8 cellular contexts compared by ENCODE assay signal in the genomic region with DNA sequence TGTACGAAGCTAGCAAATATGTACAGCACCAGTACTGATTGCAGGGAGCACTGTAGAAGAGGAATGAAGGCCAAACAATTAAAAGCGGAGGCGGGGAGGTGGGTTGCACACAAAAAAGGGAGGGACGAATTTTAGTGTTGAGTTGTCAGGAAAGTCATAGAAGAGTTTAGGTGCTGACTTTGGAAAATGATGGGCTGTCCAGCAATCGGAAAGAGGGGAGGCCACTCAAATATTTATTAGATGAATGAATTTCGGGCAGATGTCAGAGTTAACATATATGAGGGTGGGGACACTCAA. TPM values are rescaled to one million over a fixed set of nuclear protein-coding genes. Genes with fewer than 3 reads are reported as not detected.
DNase-seq lines count a peak whose midpoint lies in the region; ATAC-seq, FAIRE-seq and TF ChIP-seq lines count a peak whose summit lies in the region.

No MANE protein-coding gene starts in this region.

- no peak for ATAC-seq in stimulated activated memory B cell treated with anti-CD40 and anti-IgM and Interleukin-4, amounts not matched to agents 10 μg/mL and 1 μg/mL and 100 μg/mL, for 72 hours

- no peaks in the 10 kb centered on the region for H3K36me3 ChIP-seq in iPS-18a (ENCODE audit: control insufficient read depth, low read depth, low read length)

- TF ChIP-seq CTCF in HL-60 (IDR thresholded peaks at IDR 0.05; ENCODE audit: insufficient read depth, low read length) (no peak), D721Med (IDR thresholded peaks at IDR 0.05; ENCODE audit: insufficient read depth, missing control alignments) (no peak)

- peak overlapping the region; percentile 94 for H3K27ac Mint-ChIP-seq in activated T-helper 2 cell treated with anti-CD3 and anti-CD28 coated beads, Interferon-gamma antibody, Interleukin-2, Interleukin-4, amounts not matched to agents 10 μg/mL and 5 μg/mL and 100 μg/mL, durations not matched to agents 14 hours and 24 hours and 36 hours
- H3K27ac Mint-ChIP-seq in stimulated activated memory B cell treated with anti-CD40 and anti-IgM and Interleukin-4, amounts not matched to agents 10 μg/mL and 1 μg/mL and 100 μg/mL, for 72 hours: peak overlapping the region; percentile 98

- no peaks in the 10 kb centered on the region for H3K9me3 ChIP-seq in iPS-18a (ENCODE audit: control insufficient read depth, low read depth, low read length)

- H3K27me3 Mint-ChIP-seq in activated T-helper 2 cell treated with anti-CD3 and anti-CD28 coated beads, Interferon-gamma antibody, Interleukin-2, Interleukin-4, amounts not matched to agents 10 μg/mL and 5 μg/mL and 100 μg/mL, durations not matched to agents 14 hours and 24 hours and 36 hours (ENCODE audit: low read depth): no peaks in the 10 kb centered on the region
- H3K27me3 Mint-ChIP-seq in stimulated activated memory B cell treated with anti-CD40 and anti-IgM and Interleukin-4, amounts not matched to agents 10 μg/mL and 1 μg/mL and 100 μg/mL, for 72 hours: no peaks in the 10 kb centered on the region

- H3K4me1 Mint-ChIP-seq in activated T-helper 2 cell treated with anti-CD3 and anti-CD28 coated beads, Interferon-gamma antibody, Interleukin-2, Interleukin-4, amounts not matched to agents 10 μg/mL and 5 μg/mL and 100 μg/mL, durations not matched to agents 14 hours and 24 hours and 36 hours (ENCODE audit: low read depth): peaks cover 29% of the 10 kb centered on the region
- H3K4me1 Mint-ChIP-seq in stimulated activated memory B cell treated with anti-CD40 and anti-IgM and Interleukin-4, amounts not matched to agents 10 μg/mL and 1 μg/mL and 100 μg/mL, for 72 hours: peaks cover 26% of the 10 kb centered on the region

- DNase-seq in HL-60 (ENCODE audit: low read depth in 1 of 2, low spot score in 1 of 2) (no peak), superior temporal gyrus (ENCODE audit: extremely low spot score) (no peak), D721Med (ENCODE audit: insufficient read length, low spot score) (no peak), HK-2 (ENCODE audit: unreplicated experiment) (no peak), NCI-H1436 (lab: John Stamatoyannopoulos, UW) (no peak)
- DNase-seq in activated T-helper 2 cell treated with anti-CD3 and anti-CD28 coated beads, Interferon-gamma antibody, Interleukin-2, Interleukin-4, amounts not matched to agents 10 μg/mL and 5 μg/mL and 100 μg/mL, durations not matched to agents 14 hours and 24 hours and 36 hours (ENCODE audit: low spot score): no peak

- no peak for FAIRE-seq in D721Med (lab: Jason Lieb, UNC)

- peaks cover 12% of the 10 kb centered on the region for H3K4me1 ChIP-seq in iPS-18a (ENCODE audit: control insufficient read depth, low read depth, low read length)

- peaks cover 4% of the 10 kb centered on the region for H3K9me3 Mint-ChIP-seq in activated T-helper 2 cell treated with anti-CD3 and anti-CD28 coated beads, Interferon-gamma antibody, Interleukin-2, Interleukin-4, amounts not matched to agents 10 μg/mL and 5 μg/mL and 100 μg/mL, durations not matched to agents 14 hours and 24 hours and 36 hours
- no peaks in the 10 kb centered on the region for H3K9me3 Mint-ChIP-seq in stimulated activated memory B cell treated with anti-CD40 and anti-IgM and Interleukin-4, amounts not matched to agents 10 μg/mL and 1 μg/mL and 100 μg/mL, for 72 hours

- peak overlapping the region; percentile 91 for H3K4me3 Mint-ChIP-seq in activated T-helper 2 cell treated with anti-CD3 and anti-CD28 coated beads, Interferon-gamma antibody, Interleukin-2, Interleukin-4, amounts not matched to agents 10 μg/mL and 5 μg/mL and 100 μg/mL, durations not matched to agents 14 hours and 24 hours and 36 hours (ENCODE audit: low read depth)
- peak overlapping the region; percentile 99 for H3K4me3 Mint-ChIP-seq in stimulated activated memory B cell treated with anti-CD40 and anti-IgM and Interleukin-4, amounts not matched to agents 10 μg/mL and 1 μg/mL and 100 μg/mL, for 72 hours

- peak overlapping the region; percentile 93 for H3K9ac ChIP-seq in iPS-18a (ENCODE audit: low read length)

- peaks cover 24% of the 10 kb centered on the region for H3K36me3 Mint-ChIP-seq in activated T-helper 2 cell treated with anti-CD3 and anti-CD28 coated beads, Interferon-gamma antibody, Interleukin-2, Interleukin-4, amounts not matched to agents 10 μg/mL and 5 μg/mL and 100 μg/mL, durations not matched to agents 14 hours and 24 hours and 36 hours (ENCODE audit: low read depth)
- H3K36me3 Mint-ChIP-seq in stimulated activated memory B cell treated with anti-CD40 and anti-IgM and Interleukin-4, amounts not matched to agents 10 μg/mL and 1 μg/mL and 100 μg/mL, for 72 hours: peaks cover 6% of the 10 kb centered on the region

- H3K27ac ChIP-seq in HL-60 (replicated peaks) (peak overlapping the region; percentile 95), iPS-18a (ENCODE audit: low read length) (peak overlapping the region; percentile 82)

- intact Hi-C loops in activated T-helper 2 cell treated with anti-CD3 and anti-CD28 coated beads, Interferon-gamma antibody, Interleukin-2, Interleukin-4, amounts not matched to agents 10 μg/mL and 5 μg/mL and 100 μg/mL, durations not matched to agents 14 hours and 24 hours and 36 hours (cut with micrococcal nuclease): loop anchor here (2.0 to 10.0 kb wide), 2 partner anchors 220 to 726 kb away; a partner anchor contains a TSS

- H3K27me3 ChIP-seq in HL-60 (ENCODE audit: insufficient read depth, poor library complexity, severe bottlenecking) (no peaks in the 10 kb centered on the region), iPS-18a (ENCODE audit: control insufficient read depth, insufficient read depth, low read length) (no peaks in the 10 kb centered on the region)

- peak overlapping the region; percentile 78 for H3K4me3 ChIP-seq in HL-60 (replicated peaks; ENCODE audit: insufficient read depth, low read length)
- H3K4me3 ChIP-seq in iPS-18a (ENCODE audit: low read length): peak overlapping the region; percentile 95

RNA-seq across cellular contexts. Expression of a gene that starts 0.5 kb away (rescaled TPM):
- 24.7 and 25.8 TPM in 2 replicates for total RNA-seq in activated T-helper 2 cell treated with anti-CD3 and anti-CD28 coated beads, Interferon-gamma antibody, Interleukin-2, Interleukin-4, amounts not matched to agents 10 μg/mL and 5 μg/mL and 100 μg/mL, durations not matched to agents 14 hours and 24 hours and 36 hours

RNA-seq across cellular contexts. Expression of a gene that starts 56.0 kb away (rescaled TPM):
- 12.3 and 12.9 TPM in 2 replicates for total RNA-seq in activated T-helper 2 cell treated with anti-CD3 and anti-CD28 coated beads, Interferon-gamma antibody, Interleukin-2, Interleukin-4, amounts not matched to agents 10 μg/mL and 5 μg/mL and 100 μg/mL, durations not matched to agents 14 hours and 24 hours and 36 hours
